In genomic region chr19:35090160-35090794, GRCh38 we compare ENCODE assay signal across 8 cellular contexts. TPM values are rescaled to one million over a fixed set of nuclear protein-coding genes. Genes with fewer than 3 reads are reported as not detected.
A peak's percentile ranks its signal among the peaks of the same experiment; 100 is the strongest.
DNase-seq lines count a peak whose midpoint lies in the region; ATAC-seq and FAIRE-seq lines count a peak whose summit lies in the region.

No MANE protein-coding gene starts in this region.

- peaks cover 2% of the 10 kb centered on the region for H3K4me1 ChIP-seq in mesendoderm (ENCODE audit: control insufficient read depth, low read depth, low read length)

- no peak overlapping the region for H2AK5ac ChIP-seq in mesendoderm (ENCODE audit: low read length)

- H3K18ac ChIP-seq in mesendoderm (ENCODE audit: low read length) = no peak overlapping the region

- WGBS in mesendoderm (ENCODE audit: extremely low coverage, insufficient coverage, low lambda C conversion rate) = no CpG with 5 or more reads among the region's 14 CpGs

- H3K79me2 ChIP-seq in mesendoderm (ENCODE audit: control insufficient read depth, insufficient read depth, low read length) = no peaks in the 10 kb centered on the region

- no peak overlapping the region for H4K8ac ChIP-seq in mesendoderm (ENCODE audit: low read depth, low read length)

- H3K4me3 ChIP-seq in mesendoderm (ENCODE audit: low read length) = peak overlapping the region; percentile 13

- H2BK15ac ChIP-seq in mesendoderm (replicated peaks; ENCODE audit: low read depth) = no peak overlapping the region

- DNase-seq in ACHN (peak; percentile 52), GM18507 (ENCODE audit: extremely low spot score, insufficient read length, low read depth) (peak; percentile 65), NCI-H2171 treated with DMSO at 0.1 percent for 48 hours (lab: John Stamatoyannopoulos, UW) (peak; percentile 79), epidermal melanocyte (ENCODE audit: insufficient read length, low spot score) (peak; percentile 91), mesendoderm (peak; percentile 84), stromal cell of bone marrow (ENCODE audit: low read depth) (peak; percentile 33)
- peak; percentile 45 to 62 for DNase-seq in activated CD4-positive, alpha-beta T cell treated with anti-CD3 and anti-CD28 coated beads, Interleukin-2, amount 50 U/mL, for 48 hours

- in situ Hi-C loops in ACHN (cut with HindIII; ENCODE audit: low pct_ligation_motif_present, low pct_unique_long_range_greater_than_20kb, low sequenced_read_pairs) = no loop called here

- ATAC-seq in GM21526 (IDR thresholded peaks at IDR 0.05; ENCODE audit: low FRiP score, unreplicated experiment) = no peak

- peak overlapping the region; percentile 95 for H3K56ac ChIP-seq in mesendoderm (ENCODE audit: low read length)

- H2BK5ac ChIP-seq in mesendoderm (ENCODE audit: low read length) = no peak overlapping the region

- FAIRE-seq in GM18507 (lab: Jason Lieb, UNC) = peak; percentile 76

- H4K5ac ChIP-seq in mesendoderm (ENCODE audit: low read length) = peak overlapping the region; percentile 100

- peak overlapping the region; percentile 66 for H3K23ac ChIP-seq in mesendoderm (ENCODE audit: low read length)

- H3K36me3 ChIP-seq in mesendoderm (ENCODE audit: control insufficient read depth, insufficient read depth, low read length) = no peaks in the 10 kb centered on the region

- no peak overlapping the region for H3K27ac ChIP-seq in mesendoderm (ENCODE audit: low read depth, low read length)

- peak overlapping the region; percentile 75 for H3K9ac ChIP-seq in mesendoderm (ENCODE audit: low read length)

- H2BK120ac ChIP-seq in mesendoderm (ENCODE audit: low read depth, low read length) = peak overlapping the region; percentile 80

- H3K4ac ChIP-seq in mesendoderm (ENCODE audit: low read depth, low read length) = peak overlapping the region; percentile 72

- H3K27me3 ChIP-seq in mesendoderm (ENCODE audit: insufficient read depth, low read length, poor library complexity) = no peaks in the 10 kb centered on the region

- H3K4me2 ChIP-seq in mesendoderm (ENCODE audit: low read length) = peak overlapping the region; percentile 85

- H3K79me1 ChIP-seq in mesendoderm (ENCODE audit: low read length) = no peaks in the 10 kb centered on the region

RNA-seq across cellular contexts. Expression of gene FXYD3, which starts 25.3 kb away (rescaled TPM):
- 0.10 TPM for polyA plus RNA-seq in mesendoderm (2013, experiment 1 of 2)
- 0.10 TPM for polyA plus RNA-seq in mesendoderm (2013, experiment 2 of 2)

RNA-seq across cellular contexts. Expression of gene LGI4, which starts 44.6 kb away (rescaled TPM):
- polyA plus RNA-seq in mesendoderm (2013, experiment 1 of 2) = 0.34 TPM
- 0.49 TPM for polyA plus RNA-seq in mesendoderm (2013, experiment 2 of 2)

RNA-seq across cellular contexts. Expression of gene FXYD1, which starts 48.3 kb away (rescaled TPM):
- polyA plus RNA-seq in mesendoderm (2013, experiment 1 of 2) = 3.2 TPM
- 3.1 TPM for polyA plus RNA-seq in mesendoderm (2013, experiment 2 of 2)

RNA-seq across cellular contexts. Expression of gene HPN, which starts 48.8 kb away (rescaled TPM):
- polyA plus RNA-seq in mesendoderm (2013, experiment 1 of 2) = 2.0 TPM
- polyA plus RNA-seq in mesendoderm (2013, experiment 2 of 2) = 2.0 TPM

RNA-seq across cellular contexts. Expression of gene FXYD7, which starts 52.8 kb away (rescaled TPM):
- 3.8 TPM for polyA plus RNA-seq in mesendoderm (2013, experiment 1 of 2)
- polyA plus RNA-seq in mesendoderm (2013, experiment 2 of 2) = 4.5 TPM

Comparison
In these comparisons a context has a peak if more than half of its experiments do, and no peak if none do; other contexts are left out.
1. DNase-seq: peak in every context shown above with its lines; median percentile 91 in epidermal melanocyte; 84 in mesendoderm; 79 in NCI-H2171 treated with DMSO at 0.1 percent for 48 hours; 65 in GM18507; 54 in activated CD4-positive, alpha-beta T cell treated with anti-CD3 and anti-CD28 coated beads, Interleukin-2, amount 50 U/mL, for 48 hours; 52 in ACHN; 33 in stromal cell of bone marrow.